Comparison of ENCODE assay signal across 8 cellular contexts in genomic region chr6:141488466-141488865, GRCh38.
DNase-seq lines count a peak whose midpoint lies in the region; ATAC-seq and TF ChIP-seq lines count a peak whose summit lies in the region.

No MANE protein-coding gene starts in this region.

- H3K4me2 ChIP-seq in DND-41 (ENCODE audit: insufficient read depth, low read length): no peak overlapping the region

- no peak overlapping the region for H3K9ac ChIP-seq in DND-41 (ENCODE audit: low read depth, low read length)

- TF ChIP-seq CTCF in DND-41 (IDR thresholded peaks at IDR 0.05; ENCODE audit: borderline replicate concordance, extremely low read depth, low read length, poor library complexity, severe bottlenecking) (no peak), astrocyte of the spinal cord (IDR thresholded peaks at IDR 0.05; ENCODE audit: low read depth, low read length) (no peak)

- H3K79me2 ChIP-seq in DND-41 (ENCODE audit: insufficient read depth, low read length): no peaks in the 10 kb centered on the region

- H3K4me3 ChIP-seq in DND-41 (ENCODE audit: low read depth in 1 of 2, low read length in 2 of 2) (no peak overlapping the region), astrocyte of the spinal cord (ENCODE audit: low read depth, low read length) (no peak overlapping the region), SJCRH30 (no peak overlapping the region)

- DNase-seq in DND-41 (no peak), astrocyte of the spinal cord (ENCODE audit: low read depth, low spot score) (peak; percentile 39), AG20443 (ENCODE audit: low spot score) (no peak), SJCRH30 (no peak), caudate nucleus (lab: John Stamatoyannopoulos, UW) (no peak), NCI-H187 (lab: John Stamatoyannopoulos, UW) (no peak)

- in situ Hi-C loops in astrocyte of the spinal cord (cut with HindIII; ENCODE audit: low sequenced_read_pairs): no loop called here

- H3K9me3 ChIP-seq in DND-41 (ENCODE audit: insufficient read depth, low read length, severe bottlenecking): no peaks in the 10 kb centered on the region
- H3K9me3 ChIP-seq in SJCRH30 (replicated peaks): no peaks in the 10 kb centered on the region

- ATAC-seq in DND-41 (ENCODE audit: insufficient read depth, low read depth): no peak
- ATAC-seq in GM21515 (IDR thresholded peaks at IDR 0.05; ENCODE audit: unreplicated experiment): peak; percentile 40
- peak; percentile 24 for ATAC-seq in HG03575 (IDR thresholded peaks at IDR 0.05; ENCODE audit: extremely low read depth, insufficient number of reproducible peaks, low FRiP score, unreplicated experiment)

- H2AFZ ChIP-seq in DND-41 (ENCODE audit: low read depth, low read length): peak overlapping the region; percentile 38; the same call in 1 of the 2 replicates

- H3K4me1 ChIP-seq in DND-41 (ENCODE audit: insufficient read depth, low read length) (peaks cover 24% of the 10 kb centered on the region), SJCRH30 (peaks cover 2% of the 10 kb centered on the region)

- H3K27me3 ChIP-seq in DND-41 (ENCODE audit: insufficient read depth, low read length, poor library complexity) (no peaks in the 10 kb centered on the region), SJCRH30 (no peaks in the 10 kb centered on the region)

- no peaks in the 10 kb centered on the region for H4K20me1 ChIP-seq in DND-41 (ENCODE audit: insufficient read depth, low read length)

- no peak overlapping the region for H3K27ac ChIP-seq in DND-41 (ENCODE audit: low read length)
- H3K27ac ChIP-seq in SJCRH30: no peak overlapping the region
- H3K27ac ChIP-seq in caudate nucleus (ENCODE audit: low read depth, low read length): no peak overlapping the region

- H3K36me3 ChIP-seq in DND-41 (ENCODE audit: insufficient read depth, low read length) (no peaks in the 10 kb centered on the region), SJCRH30 (no peaks in the 10 kb centered on the region)
